In the genomic region with DNA sequence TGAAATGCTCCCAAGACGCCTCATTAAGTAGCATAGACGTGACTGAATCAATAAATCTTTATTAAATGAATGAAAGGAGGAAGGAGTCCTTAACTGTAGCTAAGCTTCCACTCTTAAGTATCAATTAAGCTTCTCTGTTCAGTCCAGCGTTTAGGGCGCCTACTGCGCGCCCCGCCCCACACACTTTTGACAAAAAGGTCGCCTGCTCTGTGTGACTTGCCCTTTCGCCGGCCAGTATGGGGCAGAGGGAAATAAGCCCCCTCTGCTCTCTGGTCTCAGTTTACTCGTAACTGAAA, we compare ENCODE assay signal across 8 cellular contexts. TPM values are rescaled to one million over a fixed set of nuclear protein-coding genes. Genes with fewer than 3 reads are reported as not detected.
DNase-seq lines count a peak whose midpoint lies in the region; ATAC-seq and TF ChIP-seq lines count a peak whose summit lies in the region.

No MANE protein-coding gene starts in this region.

- H2AK9ac ChIP-seq in IMR-90 (replicated peaks; ENCODE audit: low read depth, low read length, poor library complexity) = peak overlapping the region; percentile 86

- ATAC-seq in IMR-90 (ENCODE audit: low read depth) (no peak), HG02938 (IDR thresholded peaks at IDR 0.05; ENCODE audit: unreplicated experiment) (no peak), GM18867 (IDR thresholded peaks at IDR 0.05; ENCODE audit: unreplicated experiment) (no peak), HG02588 (IDR thresholded peaks at IDR 0.05; ENCODE audit: unreplicated experiment) (no peak)
- no peak for ATAC-seq in natural killer cell treated with Interleukin-12 subunit alpha and Interleukin-12 subunit beta and Interleukin-15 and Interleukin-18, amount 100 ng/mL, for 72 hours

- H3K27ac ChIP-seq in BLaER1 (no peak overlapping the region), IMR-90 (ENCODE audit: insufficient read depth, low read length) (no peak overlapping the region)

- H3K4me3 ChIP-seq in BLaER1 = peak overlapping the region; percentile 78
- peak overlapping the region; percentile 68 for H3K4me3 ChIP-seq in IMR-90 (ENCODE audit: insufficient read depth, low read depth, low read length)

- H4K5ac ChIP-seq in IMR-90 (ENCODE audit: low read depth, low read length) = peak overlapping the region; percentile 27; the same call in 1 of the 2 replicates

- H3K18ac ChIP-seq in IMR-90 (ENCODE audit: low read depth, low read length) = no peak overlapping the region

- H3K4me3 Mint-ChIP-seq in chondrocyte (ENCODE audit: unreplicated experiment) = peak overlapping the region; percentile 78
- H3K4me3 Mint-ChIP-seq in natural killer cell treated with Interleukin-12 subunit alpha and Interleukin-12 subunit beta and Interleukin-15 and Interleukin-18, amount 100 ng/mL, for 72 hours = peak overlapping the region; percentile 95

- no peak overlapping the region for H2BK120ac ChIP-seq in IMR-90 (ENCODE audit: low read depth, low read length)

- H3K9me3 Mint-ChIP-seq in chondrocyte (ENCODE audit: low read depth) = no peaks in the 10 kb centered on the region
- H3K9me3 Mint-ChIP-seq in natural killer cell treated with Interleukin-12 subunit alpha and Interleukin-12 subunit beta and Interleukin-15 and Interleukin-18, amount 100 ng/mL, for 72 hours = no peaks in the 10 kb centered on the region

- POLR2A ChIA-PET in IMR-90 (lab: Charles Lee; ENCODE audit: unreplicated experiment) = no interaction called here
- POLR2A ChIA-PET in HEK293T (lab: Yijun Ruan, JAX) = interaction anchor here (0.8 to 1.7 kb wide), 6 partner anchors 14 to 129 kb away, joined by 3 to 10 read pairs (median 4); partner anchors contain the start of genes CRAT and PTPA

- no peak overlapping the region for H2BK5ac ChIP-seq in IMR-90 (ENCODE audit: low read depth, low read length, poor library complexity, severe bottlenecking)

- TF ChIP-seq CTCF in IMR-90 (conservative IDR thresholded peaks at IDR 0.05; ENCODE audit: low read depth, low read length) (no peak), chondrocyte (IDR thresholded peaks at IDR 0.05) (no peak)

- no peak for TF ChIP-seq POLR2A in IMR-90 (IDR thresholded peaks at IDR 0.05; ENCODE audit: low read depth, low read length)

- DNase-seq in IMR-90 = no peak
- DNase-seq in chondrocyte (ENCODE audit: low spot score) = no peak
- no peak for DNase-seq in natural killer cell treated with Interleukin-12 subunit alpha and Interleukin-12 subunit beta and Interleukin-15 and Interleukin-18, amount 100 ng/mL, for 72 hours (ENCODE audit: low spot score)
- DNase-seq in HEK293T (ENCODE audit: extremely low spot score) = no peak

- H3K27ac Mint-ChIP-seq in chondrocyte (ENCODE audit: unreplicated experiment) = peak overlapping the region; percentile 59
- H3K27ac Mint-ChIP-seq in natural killer cell treated with Interleukin-12 subunit alpha and Interleukin-12 subunit beta and Interleukin-15 and Interleukin-18, amount 100 ng/mL, for 72 hours = peak overlapping the region; percentile 66 to 87

- in situ Hi-C loops in IMR-90 (cut with MboI; ENCODE audit: low sequenced_read_pairs) = no loop called here

- CTCF ChIA-PET in IMR-90 (lab: Yijun Ruan, JAX) (no interaction called here), HEK293T (lab: Yijun Ruan, JAX) (no interaction called here)

- WGBS in IMR-90 (ENCODE audit: extremely low coverage in 2 of 2, insufficient read length in 1 of 2), 2 experiments = 0% methylated on average over 1 of the region's 11 CpGs; no CpG with 5 or more reads in 1 of the 2 experiments

- H2AK5ac ChIP-seq in IMR-90 (ENCODE audit: low read depth, low read length) = no peak overlapping the region

- H3K4me2 ChIP-seq in BLaER1 = peak overlapping the region; percentile 89
- peak overlapping the region; percentile 85 for H3K4me2 ChIP-seq in IMR-90 (ENCODE audit: low read depth, low read length)

- 0 out of 2 replicates have a peak overlapping the region, but pooled peaks have one; percentile 34 for H3K4ac ChIP-seq in IMR-90 (ENCODE audit: low read depth, low read length)

- H3K9me3 ChIP-seq in BLaER1 = no peaks in the 10 kb centered on the region
- no peaks in the 10 kb centered on the region for H3K9me3 ChIP-seq in IMR-90 (ENCODE audit: control insufficient read depth, insufficient read depth, low read length)

- TF ChIP-seq RAD21 in IMR-90 (IDR thresholded peaks at IDR 0.05; ENCODE audit: low read length) = no peak

- no peak overlapping the region for H4K91ac ChIP-seq in IMR-90 (ENCODE audit: insufficient read depth, low read depth, low read length)

- no peak overlapping the region for H3K56ac ChIP-seq in IMR-90 (ENCODE audit: extremely low read depth, insufficient read depth, low read length)

- H3K4me1 ChIP-seq in BLaER1 (peaks cover 41% of the 10 kb centered on the region), IMR-90 (ENCODE audit: control insufficient read depth, insufficient read depth, low read length) (peaks cover 7% of the 10 kb centered on the region; the same call in 1 of the 2 replicates)

- intact Hi-C loops in IMR-90 (cut with micrococcal nuclease) = no loop called here

- no peak overlapping the region for H3K14ac ChIP-seq in IMR-90 (replicated peaks; ENCODE audit: low read depth, low read length)

- dilution Hi-C loops in IMR-90 (cut with HindIII; ENCODE audit: low sequenced_read_pairs, unreplicated experiment) = no loop called here

- peaks cover 6% of the 10 kb centered on the region; the same call in 1 of the 2 replicates for H3K9me1 ChIP-seq in IMR-90 (ENCODE audit: insufficient read depth, low read length)

- H3K27me3 ChIP-seq in BLaER1 (no peaks in the 10 kb centered on the region), IMR-90 (ENCODE audit: control insufficient read depth, insufficient read depth, low read length) (no peaks in the 10 kb centered on the region)

- peak overlapping the region; percentile 98 for H2AFZ ChIP-seq in IMR-90 (replicated peaks; ENCODE audit: low read length, poor library complexity)

- no peak overlapping the region for H3K23ac ChIP-seq in IMR-90 (ENCODE audit: low read depth, low read length)

- H4K8ac ChIP-seq in IMR-90 (ENCODE audit: low read depth in 2 of 2, low read length in 2 of 2) = peak overlapping the region; percentile 62 to 71; a peak in 3 of 4 replicates

- H3K27me3 Mint-ChIP-seq in chondrocyte (ENCODE audit: low read depth) = no peaks in the 10 kb centered on the region
- no peaks in the 10 kb centered on the region for H3K27me3 Mint-ChIP-seq in natural killer cell treated with Interleukin-12 subunit alpha and Interleukin-12 subunit beta and Interleukin-15 and Interleukin-18, amount 100 ng/mL, for 72 hours

- H4K20me1 ChIP-seq in BLaER1 (peaks cover 29% of the 10 kb centered on the region), IMR-90 (ENCODE audit: insufficient read depth, low read length) (no peaks in the 10 kb centered on the region)

- peaks cover 28% of the 10 kb centered on the region for H3K36me3 ChIP-seq in BLaER1
- peaks cover 2% of the 10 kb centered on the region; the same call in 1 of the 2 replicates for H3K36me3 ChIP-seq in IMR-90 (ENCODE audit: control insufficient read depth, insufficient read depth, low read length)

- no peak overlapping the region for H2BK15ac ChIP-seq in IMR-90 (ENCODE audit: low read depth, low read length)

- H3K79me1 ChIP-seq in IMR-90 (ENCODE audit: low read depth in 1 of 2, low read length in 2 of 2) = peaks cover 27 to 41% of the 10 kb centered on the region in 2 experiments

- peak overlapping the region; percentile 30; the same call in 1 of the 2 replicates for H3K9ac ChIP-seq in BLaER1
- no peak overlapping the region for H3K9ac ChIP-seq in IMR-90 (ENCODE audit: low read depth, low read length)

- no TSS peak for BruUV-seq in IMR-90 (replicated peaks; lab: Mats Ljungman, UMichigan)

- H2BK20ac ChIP-seq in IMR-90 (ENCODE audit: low read depth, low read length) = no peak overlapping the region

- peaks cover 21% of the 10 kb centered on the region for H3K4me1 Mint-ChIP-seq in chondrocyte (ENCODE audit: low read depth)
- H3K4me1 Mint-ChIP-seq in natural killer cell treated with Interleukin-12 subunit alpha and Interleukin-12 subunit beta and Interleukin-15 and Interleukin-18, amount 100 ng/mL, for 72 hours (ENCODE audit: low read depth in 2 of 2) = peaks cover 17 to 25% of the 10 kb centered on the region in 2 donors

- no peaks in the 10 kb centered on the region for H3K36me3 Mint-ChIP-seq in chondrocyte (ENCODE audit: low read depth)
- no peaks in the 10 kb centered on the region for H3K36me3 Mint-ChIP-seq in natural killer cell treated with Interleukin-12 subunit alpha and Interleukin-12 subunit beta and Interleukin-15 and Interleukin-18, amount 100 ng/mL, for 72 hours

RNA-seq across cellular contexts. Expression of gene DOLPP1, which starts 0.7 kb away (rescaled TPM):
- total RNA-seq in IMR-90 (2012; rRNA removed) (6.7 and 7.0 TPM in 2 replicates), chondrocyte (12.3 to 22.5 TPM (median 16.4 TPM) in 3 replicates)
- polyA plus RNA-seq in IMR-90 (2012; rRNA removed) = 16.5 and 17.1 TPM in 2 replicates
- polyA plus RNA-seq in IMR-90 (2012; cell fraction: cytosol; rRNA removed) = 15.2 and 19.2 TPM in 2 replicates
- 8.7 and 13.8 TPM in 2 replicates for polyA plus RNA-seq in IMR-90 (2012; cell fraction: nucleus; rRNA removed; ENCODE audit: low replicate concordance)
- total RNA-seq in natural killer cell treated with Interleukin-12 subunit alpha and Interleukin-12 subunit beta and Interleukin-15 and Interleukin-18, amount 100 ng/mL, for 72 hours = 10 to 100 TPM; 18.6 to 24.1 TPM

RNA-seq across cellular contexts. Expression of gene CRAT, which starts 30.3 kb away (rescaled TPM):
- total RNA-seq in IMR-90 (2012; rRNA removed) = 18.8 and 19.7 TPM in 2 replicates
- polyA plus RNA-seq in IMR-90 (2012; rRNA removed) = 41.6 and 44.2 TPM in 2 replicates
- polyA plus RNA-seq in IMR-90 (2012; cell fraction: cytosol; rRNA removed) = 27.4 and 55.2 TPM in 2 replicates
- polyA plus RNA-seq in IMR-90 (2012; cell fraction: nucleus; rRNA removed; ENCODE audit: low replicate concordance) = 55.4 and 116 TPM in 2 replicates
- total RNA-seq in chondrocyte = 43.9 to 49.0 TPM (median 45.2 TPM) in 3 replicates
- total RNA-seq in natural killer cell treated with Interleukin-12 subunit alpha and Interleukin-12 subunit beta and Interleukin-15 and Interleukin-18, amount 100 ng/mL, for 72 hours = 10 to 100 TPM; 11.9 to 12.7 TPM

RNA-seq across cellular contexts. Expression of gene PTPA, which starts 31.0 kb away (rescaled TPM):
- total RNA-seq in IMR-90 (2012; rRNA removed) (93.6 and 124 TPM in 2 replicates), chondrocyte (133 to 143 TPM (median 143 TPM) in 3 replicates)
- polyA plus RNA-seq in IMR-90 (2012; rRNA removed) = 141 and 149 TPM in 2 replicates
- polyA plus RNA-seq in IMR-90 (2012; cell fraction: cytosol; rRNA removed) = 88.4 and 129 TPM in 2 replicates
- polyA plus RNA-seq in IMR-90 (2012; cell fraction: nucleus; rRNA removed; ENCODE audit: low replicate concordance) = 78.9 and 134 TPM in 2 replicates
- 100 to 1,000 TPM in 1 of 2 donors, 10 to 100 TPM in 1; 75.7 to 133 TPM for total RNA-seq in natural killer cell treated with Interleukin-12 subunit alpha and Interleukin-12 subunit beta and Interleukin-15 and Interleukin-18, amount 100 ng/mL, for 72 hours

RNA-seq across cellular contexts. Expression of gene MIGA2, which starts 43.8 kb away (rescaled TPM):
- total RNA-seq in IMR-90 (2012; rRNA removed) (9.7 and 12.5 TPM in 2 replicates), chondrocyte (19.7 to 26.7 TPM (median 22.0 TPM) in 3 replicates)
- 25.3 and 25.9 TPM in 2 replicates for polyA plus RNA-seq in IMR-90 (2012; rRNA removed)
- polyA plus RNA-seq in IMR-90 (2012; cell fraction: cytosol; rRNA removed) = 22.2 and 23.0 TPM in 2 replicates
- polyA plus RNA-seq in IMR-90 (2012; cell fraction: nucleus; rRNA removed; ENCODE audit: low replicate concordance) = 87.9 and 243 TPM in 2 replicates
- total RNA-seq in natural killer cell treated with Interleukin-12 subunit alpha and Interleukin-12 subunit beta and Interleukin-15 and Interleukin-18, amount 100 ng/mL, for 72 hours = 10 to 100 TPM; 42.4 to 82.6 TPM

RNA-seq across cellular contexts. Expression of gene SH3GLB2, which starts 52.1 kb away (rescaled TPM):
- total RNA-seq in IMR-90 (2012; rRNA removed) (26.4 and 36.4 TPM in 2 replicates), chondrocyte (57.8 to 66.4 TPM (median 62.2 TPM) in 3 replicates)
- polyA plus RNA-seq in IMR-90 (2012; rRNA removed) = 68.4 and 72.1 TPM in 2 replicates
- 29.3 and 50.5 TPM in 2 replicates for polyA plus RNA-seq in IMR-90 (2012; cell fraction: cytosol; rRNA removed)
- polyA plus RNA-seq in IMR-90 (2012; cell fraction: nucleus; rRNA removed; ENCODE audit: low replicate concordance) = 357 and 697 TPM in 2 replicates
- 10 to 100 TPM; 57.8 to 99.0 TPM for total RNA-seq in natural killer cell treated with Interleukin-12 subunit alpha and Interleukin-12 subunit beta and Interleukin-15 and Interleukin-18, amount 100 ng/mL, for 72 hours
